In the genomic region with DNA sequence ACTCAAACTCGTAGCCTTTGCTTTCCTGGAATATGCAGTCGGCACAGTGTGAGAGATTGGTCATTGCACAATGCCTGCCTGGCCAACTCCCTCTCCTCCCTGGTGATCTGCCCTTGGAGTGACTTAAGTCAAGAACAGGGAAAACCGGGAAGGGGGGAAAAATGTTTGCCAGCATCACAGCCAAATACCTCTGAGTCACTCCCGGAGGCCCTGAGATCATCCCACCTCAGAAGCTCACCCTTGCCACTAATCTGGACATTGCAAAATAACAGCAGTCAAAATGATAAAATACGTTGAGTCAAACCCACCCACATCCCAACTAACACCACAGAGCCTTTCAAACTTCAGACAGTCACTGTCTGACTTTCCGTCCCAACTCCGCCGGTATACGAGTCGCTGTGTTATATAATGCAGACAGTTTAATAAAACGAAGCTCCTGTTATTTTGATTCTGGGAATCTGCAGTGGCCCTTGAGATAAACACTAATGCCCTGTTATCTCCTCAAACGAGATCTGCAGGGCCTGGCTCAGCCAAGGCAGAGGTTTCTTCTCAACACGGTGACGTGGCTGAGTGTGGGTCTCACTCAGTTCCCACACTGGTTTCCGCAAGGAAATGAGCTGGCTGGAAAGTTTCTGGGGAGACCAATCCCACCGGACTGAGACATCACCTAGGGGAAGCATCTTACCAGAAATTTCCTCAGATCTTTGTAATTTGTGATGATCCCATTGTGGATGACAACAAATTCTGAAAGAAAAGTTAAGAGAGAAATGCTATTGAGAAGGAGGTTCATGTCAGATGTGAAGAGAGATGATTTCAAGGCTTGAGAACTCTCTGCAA, we compare ENCODE assay signal across 10 cellular contexts. TPM values are rescaled to one million over a fixed set of nuclear protein-coding genes. Genes with fewer than 3 reads are reported as not detected.
A peak's percentile ranks its signal among the peaks of the same experiment; 100 is the strongest.
DNase-seq lines count a peak whose midpoint lies in the region; ATAC-seq and TF ChIP-seq lines count a peak whose summit lies in the region.
"Had no signal": no experiment of that assay in that cellular context is flagged by ENCODE, and none has a peak within 500 bp of the region (broad histone marks: within the 10 kb centered on the region; RNA-seq: fewer than 3 reads in every experiment).

No MANE protein-coding gene starts in this region.

- intact Hi-C loops in PC-9 (cut with micrococcal nuclease; ENCODE audit: unreplicated experiment) (loop anchor here (1.0 to 2.0 kb wide), 3 partner anchors 16 to 136 kb away; no protein-coding TSS in a partner anchor), esophagus squamous epithelium (cut with DNase I) (no loop called here)

- H3K4me1 Mint-ChIP-seq in neural progenitor cell = peaks cover 21% of the 10 kb centered on the region

- no peaks in the 10 kb centered on the region for H3K27me3 Mint-ChIP-seq in neural progenitor cell (ENCODE audit: insufficient read depth, low read depth)

- H4K20me1 ChIP-seq in PC-9 (ENCODE audit: insufficient read depth) (no peaks in the 10 kb centered on the region), neural progenitor cell (ENCODE audit: low read depth) (no peaks in the 10 kb centered on the region)

- H2AFZ ChIP-seq in PC-9 (peak overlapping the region; percentile 5; the same call in 1 of the 2 replicates), neural progenitor cell (replicated peaks) (no peak overlapping the region)

- H3K27ac ChIP-seq in PC-9 = peak overlapping the region; percentile 90
- H3K27ac ChIP-seq in esophagus squamous epithelium = peak overlapping the region in 3 of 4 donors; percentile 11 to 77 (median 65)
- peak overlapping the region; percentile 87 for H3K27ac ChIP-seq in neural progenitor cell

- no peaks in the 10 kb centered on the region for H3K27me3 ChIP-seq in PC-9 (ENCODE audit: insufficient read depth, low read depth)
- H3K27me3 ChIP-seq in esophagus squamous epithelium = peaks cover 0 to 3% (median 0%) of the 10 kb centered on the region in 4 donors
- no peaks in the 10 kb centered on the region for H3K27me3 ChIP-seq in neural progenitor cell

- peaks cover 30% of the 10 kb centered on the region for H3K36me3 Mint-ChIP-seq in neural progenitor cell
- H3K36me3 Mint-ChIP-seq: CD4-positive, alpha-beta memory T cell had no signal

- no peak overlapping the region for H3K9ac ChIP-seq in neural progenitor cell

- H3K4me2 ChIP-seq in PC-9 (peak overlapping the region; percentile 77), neural progenitor cell (peak overlapping the region; percentile 57)

- H3K79me2 ChIP-seq in PC-9 (ENCODE audit: low read depth) (peaks cover 7% of the 10 kb centered on the region; the same call in 1 of the 2 replicates), neural progenitor cell (ENCODE audit: low read depth) (no peaks in the 10 kb centered on the region)

- POLR2A ChIA-PET in PC-9 (lab: Charles Lee; ENCODE audit: unreplicated experiment) = interaction anchor here (0.5 to 0.6 kb wide), 3 partner anchors 22 to 277 kb away, joined by 4 to 6 read pairs (median 6); a partner anchor contains a TSS

- H3K4me3 Mint-ChIP-seq in neural progenitor cell = peak overlapping the region; percentile 11
- H3K4me3 Mint-ChIP-seq: CD4-positive, alpha-beta memory T cell had no signal

- H3K4me3 ChIP-seq in AG09309 (ENCODE audit: control insufficient read depth, low read depth, low read length) (no peak overlapping the region), PC-9 (peak overlapping the region; percentile 38; the same call in 1 of the 2 replicates), esophagus squamous epithelium (no peak overlapping the region), neural progenitor cell (no peak overlapping the region)

- H3K9me3 ChIP-seq in PC-9 (ENCODE audit: insufficient read depth, low read depth) = no peaks in the 10 kb centered on the region
- no peaks in the 10 kb centered on the region for H3K9me3 ChIP-seq in esophagus squamous epithelium
- H3K9me3 ChIP-seq in neural progenitor cell (ENCODE audit: low read depth) = no peaks in the 10 kb centered on the region

- CTCF ChIA-PET in PC-9 (lab: Charles Lee) = interaction anchor here (0.6 to 1.1 kb wide), 5 partner anchors 12 to 140 kb away, joined by 3 to 5 read pairs (median 4); no protein-coding TSS in a partner anchor

- H3K4me1 ChIP-seq in PC-9 (replicated peaks; ENCODE audit: insufficient read depth) (peaks cover 66% of the 10 kb centered on the region), esophagus squamous epithelium (peaks cover 0 to 54% (median 23%) of the 10 kb centered on the region in 3 donors), neural progenitor cell (peaks cover 17% of the 10 kb centered on the region)

- DNase-seq in AG09309 (ENCODE audit: low read depth) (peak; percentile 98), PC-9 (peak; percentile 89 to 98), esophagus squamous epithelium (lab: John Stamatoyannopoulos, UW) (no peak), neural progenitor cell (ENCODE audit: low spot score) (no peak), DMS153 treated with DMSO at 0.1 percent for 48 hours (lab: John Stamatoyannopoulos, UW; ENCODE audit: unreplicated experiment) (no peak)
- DNase-seq in stimulated activated CD4-positive, alpha-beta T cell treated with anti-CD3 and anti-CD28 coated beads, Interleukin-12 subunit alpha, Interleukin-12 subunit beta, amount 100 ng/mL, for 4 hours = no peak
- DNase-seq: activated CD4-positive, CD25-positive, alpha-beta regulatory T cell treated with anti-CD3 and anti-CD28 coated beads, Interleukin-2, amount 50 U/mL, for 72 hours; CD4-positive, alpha-beta memory T cell had no signal

- 45 to 52% methylated on average over 13 to 15 of the region's 16 CpGs for WGBS in esophagus squamous epithelium, 2 donors

- peak overlapping the region; percentile 91 for H3K27ac Mint-ChIP-seq in neural progenitor cell

- H3F3A ChIP-seq in PC-9 (ENCODE audit: insufficient read depth, low read depth) (peaks cover 47% of the 10 kb centered on the region), neural progenitor cell (ENCODE audit: low read depth) (peaks cover 22% of the 10 kb centered on the region)

- TF ChIP-seq CTCF in AG09309 (IDR thresholded peaks at IDR 0.05; ENCODE audit: control insufficient read depth, insufficient read depth, low read depth, low read length, missing control alignments) (no peak), PC-9 (conservative IDR thresholded peaks at IDR 0.05) (no peak), esophagus squamous epithelium (IDR thresholded peaks at IDR 0.05) (no peak), neural progenitor cell (IDR thresholded peaks at IDR 0.05) (no peak)

- H3K36me3 ChIP-seq in PC-9 (ENCODE audit: low read depth) = no peaks in the 10 kb centered on the region
- peaks cover 0 to 15% (median 0%) of the 10 kb centered on the region in 3 donors for H3K36me3 ChIP-seq in esophagus squamous epithelium
- no peaks in the 10 kb centered on the region for H3K36me3 ChIP-seq in neural progenitor cell

- no peaks in the 10 kb centered on the region for H3K9me2 ChIP-seq in PC-9 (ENCODE audit: insufficient read depth)

- no peak for TF ChIP-seq POLR2A in esophagus squamous epithelium (IDR thresholded peaks at IDR 0.05)

- TSS peak; percentile 91 for BruUV-seq in PC-9 (replicated peaks; lab: Mats Ljungman, UMichigan)

- no peaks in the 10 kb centered on the region for H3K9me3 Mint-ChIP-seq in neural progenitor cell
- H3K9me3 Mint-ChIP-seq: CD4-positive, alpha-beta memory T cell had no signal

- no peak for ATAC-seq in GM18870 (IDR thresholded peaks at IDR 0.05; ENCODE audit: unreplicated experiment)
- ATAC-seq in GM18502 (IDR thresholded peaks at IDR 0.05; ENCODE audit: poor library complexity, unreplicated experiment) = no peak

RNA-seq across cellular contexts. Expression of a gene that starts 22.1 kb away (rescaled TPM):
- total RNA-seq in PC-9 (2021) = 22.5 and 24.4 TPM in 2 replicates
- total RNA-seq in esophagus squamous epithelium = 10 to 100 TPM in 1 of 4 donors, 1 to 10 TPM in 2, not detected in 1; 5.5 to 15.6 (median 6.4) TPM
- 18.9 and 20.3 TPM in 2 replicates for total RNA-seq in neural progenitor cell (ENCODE audit: low replicate concordance)

RNA-seq across cellular contexts. Expression of a gene that starts 39.1 kb away (rescaled TPM):
- total RNA-seq in PC-9 (2021) = 48.8 and 54.0 TPM in 2 replicates
- 10 to 100 TPM; 14.5 to 27.3 (median 20.5) TPM for total RNA-seq in esophagus squamous epithelium
- total RNA-seq in neural progenitor cell (ENCODE audit: low replicate concordance) = 31.5 and 40.6 TPM in 2 replicates

Comparison
In these comparisons a context has a peak if more than half of its experiments do, and no peak if none do; other contexts are left out.
1. DNase-seq: peak in AG09309 (single experiment) and PC-9 (2 of 2); none in esophagus squamous epithelium (single experiment), neural progenitor cell (single experiment), DMS153 treated with DMSO at 0.1 percent for 48 hours (single experiment) and stimulated activated CD4-positive, alpha-beta T cell treated with anti-CD3 and anti-CD28 coated beads, Interleukin-12 subunit alpha, Interleukin-12 subunit beta, amount 100 ng/mL, for 4 hours (single experiment).
2. Peak in every context shown above with its lines, with median percentiles within 50 percentile points of each other: H3K27ac ChIP-seq.